1 cellular context compared by ENCODE assay signal in genomic region chr13:30934381-30934780, GRCh38.
TF ChIP-seq lines count a peak whose summit lies in the region.

No MANE protein-coding gene starts in this region.

TF ChIP-seq in H1, 55 proteins besides CTCF, POLR2A, EP300 and RAD21:
- TF ChIP-seq JUN (IDR thresholded peaks at IDR 0.05; ENCODE audit: low read depth, low read length) (no peak), RBBP5 (IDR thresholded peaks at IDR 0.05; ENCODE audit: borderline replicate concordance, low read depth, low read length) (no peak), NANOG (IDR thresholded peaks at IDR 0.05; ENCODE audit: insufficient read depth, low read depth, low read length, poor library complexity, severe bottlenecking) (no peak), USF2 (IDR thresholded peaks at IDR 0.05; ENCODE audit: low read length) (no peak), BRCA1 (IDR thresholded peaks at IDR 0.05; ENCODE audit: low read depth, low read length) (no peak), POLR2AphosphoS5 (IDR thresholded peaks at IDR 0.05; ENCODE audit: low read depth, low read length) (no peak), RFX5 (IDR thresholded peaks at IDR 0.05; ENCODE audit: borderline replicate concordance, low read depth, low read length) (no peak), CHD7 (IDR thresholded peaks at IDR 0.05; ENCODE audit: insufficient replicate concordance, low read length) (no peak), JUND (IDR thresholded peaks at IDR 0.05; ENCODE audit: low read length) (no peak), SRF (IDR thresholded peaks at IDR 0.05; ENCODE audit: low read depth, low read length) (no peak), BACH1 (IDR thresholded peaks at IDR 0.05; ENCODE audit: low read length) (no peak), ATF2 (IDR thresholded peaks at IDR 0.05; ENCODE audit: low read length) (no peak), SIRT6 (IDR thresholded peaks at IDR 0.05; ENCODE audit: low read length) (no peak), CEBPB (IDR thresholded peaks at IDR 0.05; ENCODE audit: low read depth, low read length) (no peak), CBX8 (IDR thresholded peaks at IDR 0.05; ENCODE audit: borderline replicate concordance, low read depth, low read length) (no peak)
